In genomic region chr17:75738218-75738802, GRCh38 we compare ENCODE assay signal across 9 cellular contexts. TPM values are rescaled to one million over a fixed set of nuclear protein-coding genes. Genes with fewer than 3 reads are reported as not detected.
DNase-seq lines count a peak whose midpoint lies in the region; ATAC-seq and TF ChIP-seq lines count a peak whose summit lies in the region.
"Had no signal": no experiment of that assay in that cellular context is flagged by ENCODE, and none has a peak within 500 bp of the region (broad histone marks: within the 10 kb centered on the region; RNA-seq: fewer than 3 reads in every experiment).

No MANE protein-coding gene starts in this region.

- H3K4me1 ChIP-seq in HEK293 (ENCODE audit: control insufficient read depth, insufficient read depth, low read length) (no peaks in the 10 kb centered on the region), left lung (peaks cover 0 to 19% of the 10 kb centered on the region in 2 donors)

- H3K27me3 ChIP-seq in left lung: no peaks in the 10 kb centered on the region

- H3K27ac Mint-ChIP-seq in MCF 10A (ENCODE audit: low read depth, unreplicated experiment): no peak overlapping the region

- DNase-seq in AML-193 (lab: John Stamatoyannopoulos, UW) (peak; percentile 94), UCSD-AML1 (lab: John Stamatoyannopoulos, UW; ENCODE audit: unreplicated experiment) (peak; percentile 59), left lung (peak; percentile 83 to 93), MCF 10A (ENCODE audit: unreplicated experiment) (no peak), putamen (ENCODE audit: low spot score) (no peak)
- DNase-seq: DMS79 treated with DMSO at 0.1 percent for 48 hours had no signal

- intact Hi-C loops in left lung (cut with DNase I): no loop called here
- intact Hi-C loops in MCF 10A (cut with micrococcal nuclease): no loop called here

- H3K27me3 Mint-ChIP-seq in MCF 10A (ENCODE audit: insufficient read depth, unreplicated experiment): no peaks in the 10 kb centered on the region

- peaks cover 4% of the 10 kb centered on the region for H3K4me1 Mint-ChIP-seq in MCF 10A (ENCODE audit: insufficient read depth, unreplicated experiment)

- no peak overlapping the region for H3K4me3 ChIP-seq in HEK293 (ENCODE audit: low read depth, low read length)
- H3K4me3 ChIP-seq in left lung: no peak overlapping the region

- H3K9me3 ChIP-seq in HEK293 (ENCODE audit: control insufficient read depth, insufficient read depth, low read depth, low read length): no peaks in the 10 kb centered on the region
- H3K9me3 ChIP-seq in left lung: no peaks in the 10 kb centered on the region

- no TSS peak for BruUV-seq in MCF 10A (replicated peaks; lab: Mats Ljungman, UMichigan)

- H3K36me3 ChIP-seq in HEK293 (ENCODE audit: control insufficient read depth in 2 of 2, insufficient read depth in 1 of 2, low read length in 2 of 2): no peaks in the 10 kb centered on the region
- H3K36me3 ChIP-seq in left lung: peaks cover 0 to 11% of the 10 kb centered on the region in 2 donors

- ATAC-seq in left lung (peak; percentile 65), HG03280 (IDR thresholded peaks at IDR 0.05; ENCODE audit: unreplicated experiment) (no peak), HG03439 (IDR thresholded peaks at IDR 0.05; ENCODE audit: unreplicated experiment) (no peak)

- no peak overlapping the region for H3K4me3 Mint-ChIP-seq in MCF 10A (ENCODE audit: unreplicated experiment)

- H3K9me3 Mint-ChIP-seq in MCF 10A (ENCODE audit: unreplicated experiment): no peaks in the 10 kb centered on the region

- TF ChIP-seq CTCF in HEK293 (tag by site-specific recombination; IDR thresholded peaks at IDR 0.05): no peak
- no peak for TF ChIP-seq CTCF in left lung (IDR thresholded peaks at IDR 0.05)
- no peak for TF ChIP-seq CTCF in MCF 10A (IDR thresholded peaks at IDR 0.05; ENCODE audit: unreplicated experiment)

- CTCF ChIA-PET in HEK293 (lab: Yijun Ruan, JAX) (interaction anchor here (0.7 to 8.8 kb wide), 7 partner anchors 7 to 105 kb away, joined by 3 to 106 read pairs (median 4); partner anchors contain the start of gene SMIM5), MCF 10A (lab: Yijun Ruan, JAX) (interaction anchor here (0.6 to 2.2 kb wide), 6 partner anchors 10 to 63 kb away, joined by 3 to 12 read pairs (median 6); no protein-coding TSS in a partner anchor)

- H3K27ac ChIP-seq in HEK293 (ENCODE audit: extremely low read depth, low read depth, low read length) (no peak overlapping the region), left lung (peak overlapping the region in 1 of 2 donors; percentile 60)

- POLR2A ChIA-PET in HEK293 (lab: Yijun Ruan, JAX) (interaction anchor here (0.5 to 1.3 kb wide), 7 partner anchors 12 to 139 kb away, joined by 3 to 7 read pairs (median 3); partner anchors contain the start of genes GALK1 and ITGB4), MCF 10A (lab: Yijun Ruan, JAX) (interaction anchor here (0.6 to 28.4 kb wide), 10 partner anchors 9 to 115 kb away, joined by 3 to 748 read pairs (median 4); no protein-coding TSS in a partner anchor)

- peaks cover 94% of the 10 kb centered on the region for H3K36me3 Mint-ChIP-seq in MCF 10A (ENCODE audit: insufficient read depth, unreplicated experiment)

TF ChIP-seq in HEK293, 187 proteins besides CTCF, POLR2A, EP300 and RAD21 (continues in another document):
- no peak for TF ChIP-seq OVOL3 (tag by site-specific recombination; IDR thresholded peaks at IDR 0.05)
- no peak for TF ChIP-seq GLI4 (tag by site-specific recombination; IDR thresholded peaks at IDR 0.05)
- no peak for TF ChIP-seq ZNF645 (tag by site-specific recombination; IDR thresholded peaks at IDR 0.05)
- TF ChIP-seq, protein P1, sequence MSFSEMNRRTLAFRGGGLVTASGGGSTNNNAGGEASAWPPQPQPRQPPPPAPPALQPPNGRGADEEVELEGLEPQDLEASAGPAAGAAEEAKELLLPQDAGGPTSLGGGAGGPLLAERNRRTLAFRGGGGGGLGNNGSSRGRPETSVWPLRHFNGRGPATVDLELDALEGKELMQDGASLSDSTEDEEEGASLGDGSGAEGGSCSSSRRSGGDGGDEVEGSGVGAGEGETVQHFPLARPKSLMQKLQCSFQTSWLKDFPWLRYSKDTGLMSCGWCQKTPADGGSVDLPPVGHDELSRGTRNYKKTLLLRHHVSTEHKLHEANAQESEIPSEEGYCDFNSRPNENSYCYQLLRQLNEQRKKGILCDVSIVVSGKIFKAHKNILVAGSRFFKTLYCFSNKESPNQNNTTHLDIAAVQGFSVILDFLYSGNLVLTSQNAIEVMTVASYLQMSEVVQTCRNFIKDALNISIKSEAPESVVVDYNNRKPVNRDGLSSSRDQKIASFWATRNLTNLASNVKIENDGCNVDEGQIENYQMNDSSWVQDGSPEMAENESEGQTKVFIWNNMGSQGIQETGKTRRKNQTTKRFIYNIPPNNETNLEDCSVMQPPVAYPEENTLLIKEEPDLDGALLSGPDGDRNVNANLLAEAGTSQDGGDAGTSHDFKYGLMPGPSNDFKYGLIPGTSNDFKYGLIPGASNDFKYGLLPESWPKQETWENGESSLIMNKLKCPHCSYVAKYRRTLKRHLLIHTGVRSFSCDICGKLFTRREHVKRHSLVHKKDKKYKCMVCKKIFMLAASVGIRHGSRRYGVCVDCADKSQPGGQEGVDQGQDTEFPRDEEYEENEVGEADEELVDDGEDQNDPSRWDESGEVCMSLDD (tag by site-specific recombination; IDR thresholded peaks at IDR 0.05): no peak
- TF ChIP-seq ZNF600 (tag by site-specific recombination; IDR thresholded peaks at IDR 0.05): peak; percentile 42; the same call in 1 of the 2 replicates
- TF ChIP-seq REST (tag by site-specific recombination; IDR thresholded peaks at IDR 0.05): no peak
- TF ChIP-seq ZSCAN5A (tag by site-specific recombination; IDR thresholded peaks at IDR 0.05): no peak
- TF ChIP-seq INSM2 (tag by site-specific recombination; IDR thresholded peaks at IDR 0.05): no peak
- TF ChIP-seq ZFHX2 (tag by site-specific recombination; conservative IDR thresholded peaks at IDR 0.05): no peak
- no peak for TF ChIP-seq ZBTB7A (tag by site-specific recombination; IDR thresholded peaks at IDR 0.05; ENCODE audit: low read depth)
- peak; percentile 34; the same call in 1 of the 2 replicates for TF ChIP-seq EGR2 (tag by site-specific recombination; IDR thresholded peaks at IDR 0.05; ENCODE audit: low read depth)

RNA-seq across cellular contexts. Expression of gene ITGB4, which starts 17.1 kb away (rescaled TPM):
- 10 to 100 TPM; 44.1 to 54.8 TPM for total RNA-seq in left lung
- 727 and 1,054 TPM in 2 replicates for total RNA-seq in MCF 10A (2022)

RNA-seq across cellular contexts. Expression of gene GALK1, which starts 26.7 kb away (rescaled TPM):
- total RNA-seq in left lung: 10 to 100 TPM; 38.1 to 39.6 TPM
- 8.7 and 9.8 TPM in 2 replicates for total RNA-seq in MCF 10A (2022)

RNA-seq across cellular contexts. Expression of gene UNK, which starts 46.3 kb away (rescaled TPM):
- total RNA-seq in left lung (10 to 100 TPM; 19.8 to 24.6 TPM), MCF 10A (2022) (12.3 and 16.0 TPM in 2 replicates)

Comparison
In these comparisons a context has a peak if more than half of its experiments do, and no peak if none do; other contexts are left out.
1. DNase-seq: peak in AML-193 (2 of 2), UCSD-AML1 (single experiment) and left lung (2 of 2); none in MCF 10A (single experiment) and putamen (single experiment).
2. RNA of gene ITGB4, which starts 17.1 kb away (total RNA-seq): 727 to 1,054 TPM in MCF 10A; 44.1 to 54.8 TPM in left lung; every median in the first group is over 10 times any median in the second.